In genomic region chr3:39671116-39671515, GRCh38 we compare ENCODE assay signal across 20 cellular contexts.
A peak's percentile ranks its signal among the peaks of the same experiment; 100 is the strongest.
DNase-seq lines count a peak whose midpoint lies in the region; ATAC-seq lines count a peak whose summit lies in the region.
"Had no signal": no experiment of that assay in that cellular context is flagged by ENCODE, and none has a peak within 500 bp of the region (broad histone marks: within the 10 kb centered on the region; RNA-seq: fewer than 3 reads in every experiment).

No MANE protein-coding gene starts in this region.

- DNase-seq in SIG-M5 treated with dmso at 0.1 percent for 504 hours (lab: John Stamatoyannopoulos, UW; ENCODE audit: unreplicated experiment) (peak; percentile 23), SIG-M5 (lab: John Stamatoyannopoulos, UW) (no peak), amniotic epithelial cell (ENCODE audit: low read depth) (peak; percentile 90), fibroblast of peridontal ligament (ENCODE audit: extremely low read depth) (peak; percentile 11), right cardiac atrium (no peak), foreskin melanocyte (no peak), NCI-H187 (lab: John Stamatoyannopoulos, UW) (no peak), epidermal melanocyte (ENCODE audit: insufficient read length, low spot score) (no peak)
- DNase-seq: 8988T, COR-L47, DMS153, EL, H7, NCI-H1105, NCI-H1930, NCI-H2171, NCI-H510A, NCI-H82 had no signal

- no peak overlapping the region for H3K27ac ChIP-seq in right cardiac atrium (ENCODE audit: low read length)

- H3K4me3 ChIP-seq in right cardiac atrium (ENCODE audit: low read length) = no peak overlapping the region

- no peak for ATAC-seq in right cardiac atrium
- ATAC-seq: Right ventricle myocardium inferior, SK-N-SH treated with all-trans-retinoic acid at 6 μM for 48 hours had no signal

- H3K4me1 ChIP-seq in right cardiac atrium (ENCODE audit: control insufficient read depth, insufficient read depth, low read length) = no peaks in the 10 kb centered on the region

- intact Hi-C loops in right cardiac atrium (cut with DNase I) = no loop called here

- 90% methylated on average over 4 of the region's 4 CpGs for WGBS in right cardiac atrium

- no peaks in the 10 kb centered on the region for H3K27me3 ChIP-seq in right cardiac atrium (ENCODE audit: control insufficient read depth, insufficient read depth)

- no peaks in the 10 kb centered on the region for H3K9me3 ChIP-seq in right cardiac atrium (ENCODE audit: control insufficient read depth, low read length)

Comparison
In these comparisons a context has a peak if more than half of its experiments do, and no peak if none do; other contexts are left out.
1. DNase-seq: peak in SIG-M5 treated with dmso at 0.1 percent for 504 hours (single experiment), amniotic epithelial cell (single experiment) and fibroblast of peridontal ligament (single experiment); none in SIG-M5 (single experiment), right cardiac atrium (0 of 3), foreskin melanocyte (single experiment), NCI-H187 (0 of 2) and epidermal melanocyte (single experiment).